Comparison of ENCODE assay signal across 2 cellular contexts in genomic region chr7:134569962-134570361, GRCh38. TPM values are rescaled to one million over a fixed set of nuclear protein-coding genes. Genes with fewer than 3 reads are reported as not detected.
"Had no signal": no experiment of that assay in that cellular context is flagged by ENCODE, and none has a peak within 500 bp of the region (broad histone marks: within the 10 kb centered on the region; RNA-seq: fewer than 3 reads in every experiment).

No MANE protein-coding gene starts in this region.

RNA-seq across cellular contexts. Expression of gene AKR1B15, which starts 21.1 kb away (rescaled TPM):
- total RNA-seq: G401, GM12878 had no signal

RNA-seq across cellular contexts. Expression of gene AKR1B10, which starts 42.6 kb away (rescaled TPM):
- total RNA-seq: G401, GM12878 had no signal
- polyA plus RNA-seq: GM12878 had no signal
